In genomic region chr7:73478549-73478948, GRCh38 we compare ENCODE assay signal across 17 cellular contexts. TPM values are rescaled to one million over a fixed set of nuclear protein-coding genes. Genes with fewer than 3 reads are reported as not detected.
DNase-seq lines count a peak whose midpoint lies in the region; ATAC-seq and TF ChIP-seq lines count a peak whose summit lies in the region.
"Had no signal": no experiment of that assay in that cellular context is flagged by ENCODE, and none has a peak within 500 bp of the region (broad histone marks: within the 10 kb centered on the region; RNA-seq: fewer than 3 reads in every experiment).

No MANE protein-coding gene starts in this region.

- no peaks in the 10 kb centered on the region for H3K9me3 Mint-ChIP-seq in activated T-cell treated with anti-CD3 and anti-CD28 coated beads, Interleukin-2, amount 50 U/mL, for 72 hours
- no peaks in the 10 kb centered on the region for H3K9me3 Mint-ChIP-seq in activated T-cell treated with anti-CD3 and anti-CD28 coated beads, Interleukin-2, amount 50 U/mL, for 4 hours
- H3K9me3 Mint-ChIP-seq in natural killer cell = no peaks in the 10 kb centered on the region
- no peaks in the 10 kb centered on the region for H3K9me3 Mint-ChIP-seq in natural killer cell treated with Interleukin-12 subunit alpha and Interleukin-12 subunit beta and Interleukin-15 and Interleukin-18, amount 100 ng/mL, for 72 hours
- no peaks in the 10 kb centered on the region for H3K9me3 Mint-ChIP-seq in effector memory CD8-positive, alpha-beta T cell
- H3K9me3 Mint-ChIP-seq: CD4-positive, CD25-positive, alpha-beta regulatory T cell; H9 had no signal

- no peak for ATAC-seq in activated T-cell treated with anti-CD3 and anti-CD28 coated beads, Interleukin-2, amount 50 U/mL, for 72 hours (replicated peaks in 1 of 2)
- no peak for ATAC-seq in activated T-cell treated with anti-CD3 and anti-CD28 coated beads, Interleukin-2, amount 50 U/mL, for 4 hours
- ATAC-seq in natural killer cell = no peak
- ATAC-seq in natural killer cell treated with Interleukin-12 subunit alpha and Interleukin-12 subunit beta and Interleukin-15 and Interleukin-18, amount 100 ng/mL, for 72 hours = no peak
- ATAC-seq in effector memory CD8-positive, alpha-beta T cell (replicated peaks) = no peak
- no peak for ATAC-seq in omental fat pad (ENCODE audit: low FRiP score)

- intact Hi-C loops in natural killer cell (cut with micrococcal nuclease) = no loop called here

- H3K4me3 Mint-ChIP-seq in activated T-cell treated with anti-CD3 and anti-CD28 coated beads, Interleukin-2, amount 50 U/mL, for 72 hours = no peak overlapping the region
- no peak overlapping the region for H3K4me3 Mint-ChIP-seq in activated T-cell treated with anti-CD3 and anti-CD28 coated beads, Interleukin-2, amount 50 U/mL, for 4 hours
- H3K4me3 Mint-ChIP-seq in natural killer cell = no peak overlapping the region
- H3K4me3 Mint-ChIP-seq in natural killer cell treated with Interleukin-12 subunit alpha and Interleukin-12 subunit beta and Interleukin-15 and Interleukin-18, amount 100 ng/mL, for 72 hours = no peak overlapping the region
- H3K4me3 Mint-ChIP-seq in effector memory CD8-positive, alpha-beta T cell = no peak overlapping the region
- H3K4me3 Mint-ChIP-seq: CD4-positive, CD25-positive, alpha-beta regulatory T cell; H9 had no signal

- H3K36me3 Mint-ChIP-seq in activated T-cell treated with anti-CD3 and anti-CD28 coated beads, Interleukin-2, amount 50 U/mL, for 72 hours (ENCODE audit: insufficient read depth in 2 of 2) = peaks cover 24 to 56% of the 10 kb centered on the region in 2 donors
- peaks cover 52% of the 10 kb centered on the region for H3K36me3 Mint-ChIP-seq in activated T-cell treated with anti-CD3 and anti-CD28 coated beads, Interleukin-2, amount 50 U/mL, for 4 hours (ENCODE audit: insufficient read depth)
- peaks cover 16% of the 10 kb centered on the region for H3K36me3 Mint-ChIP-seq in natural killer cell
- H3K36me3 Mint-ChIP-seq in natural killer cell treated with Interleukin-12 subunit alpha and Interleukin-12 subunit beta and Interleukin-15 and Interleukin-18, amount 100 ng/mL, for 72 hours = peaks cover 36% of the 10 kb centered on the region
- peaks cover 73% of the 10 kb centered on the region for H3K36me3 Mint-ChIP-seq in effector memory CD8-positive, alpha-beta T cell (ENCODE audit: insufficient read depth)

- no peak for DNase-seq in activated T-cell treated with anti-CD3 and anti-CD28 coated beads, Interleukin-2, amount 50 U/mL, for 72 hours
- DNase-seq in activated T-cell treated with anti-CD3 and anti-CD28 coated beads, Interleukin-2, amount 50 U/mL, for 4 hours = no peak
- DNase-seq in natural killer cell (no peak), NCI-H748 treated with DMSO at 0.1 percent for 48 hours (lab: John Stamatoyannopoulos, UW) (no peak), omental fat pad (ENCODE audit: low spot score) (no peak), COLO668 (lab: John Stamatoyannopoulos, UW; ENCODE audit: unreplicated experiment) (no peak)
- DNase-seq in natural killer cell treated with Interleukin-12 subunit alpha and Interleukin-12 subunit beta and Interleukin-15 and Interleukin-18, amount 100 ng/mL, for 72 hours (ENCODE audit: low spot score) = no peak
- no peak for DNase-seq in effector memory CD8-positive, alpha-beta T cell
- DNase-seq: ACHN; CD4-positive, CD25-positive, alpha-beta regulatory T cell; COR-L47; DMS153; DND-41; GDM1; GOT3; H9 had no signal

- no peaks in the 10 kb centered on the region for H3K27me3 Mint-ChIP-seq in activated T-cell treated with anti-CD3 and anti-CD28 coated beads, Interleukin-2, amount 50 U/mL, for 72 hours (ENCODE audit: low read depth)
- H3K27me3 Mint-ChIP-seq in activated T-cell treated with anti-CD3 and anti-CD28 coated beads, Interleukin-2, amount 50 U/mL, for 4 hours (ENCODE audit: low read depth) = no peaks in the 10 kb centered on the region
- no peaks in the 10 kb centered on the region for H3K27me3 Mint-ChIP-seq in natural killer cell (ENCODE audit: low read depth in 2 of 2)
- no peaks in the 10 kb centered on the region for H3K27me3 Mint-ChIP-seq in natural killer cell treated with Interleukin-12 subunit alpha and Interleukin-12 subunit beta and Interleukin-15 and Interleukin-18, amount 100 ng/mL, for 72 hours
- H3K27me3 Mint-ChIP-seq in effector memory CD8-positive, alpha-beta T cell = no peaks in the 10 kb centered on the region
- H3K27me3 Mint-ChIP-seq: CD4-positive, CD25-positive, alpha-beta regulatory T cell had no signal

- peak overlapping the region; percentile 61 for H3K27ac Mint-ChIP-seq in activated T-cell treated with anti-CD3 and anti-CD28 coated beads, Interleukin-2, amount 50 U/mL, for 72 hours
- peak overlapping the region; percentile 4 to 41 for H3K27ac Mint-ChIP-seq in natural killer cell
- H3K27ac Mint-ChIP-seq in natural killer cell treated with Interleukin-12 subunit alpha and Interleukin-12 subunit beta and Interleukin-15 and Interleukin-18, amount 100 ng/mL, for 72 hours = no peak overlapping the region
- peak overlapping the region; percentile 20 to 41 for H3K27ac Mint-ChIP-seq in effector memory CD8-positive, alpha-beta T cell

- TF ChIP-seq CTCF in natural killer cell (IDR thresholded peaks at IDR 0.05) (no peak), omental fat pad (IDR thresholded peaks at IDR 0.05) (no peak)

- H3K4me1 Mint-ChIP-seq in activated T-cell treated with anti-CD3 and anti-CD28 coated beads, Interleukin-2, amount 50 U/mL, for 72 hours (ENCODE audit: low read depth) = peaks cover 20% of the 10 kb centered on the region
- peaks cover 22% of the 10 kb centered on the region for H3K4me1 Mint-ChIP-seq in activated T-cell treated with anti-CD3 and anti-CD28 coated beads, Interleukin-2, amount 50 U/mL, for 4 hours (ENCODE audit: low read depth)
- peaks cover 23 to 32% of the 10 kb centered on the region in 2 donors for H3K4me1 Mint-ChIP-seq in natural killer cell
- peaks cover 19 to 27% of the 10 kb centered on the region in 2 donors for H3K4me1 Mint-ChIP-seq in natural killer cell treated with Interleukin-12 subunit alpha and Interleukin-12 subunit beta and Interleukin-15 and Interleukin-18, amount 100 ng/mL, for 72 hours (ENCODE audit: low read depth in 2 of 2)
- peaks cover 18 to 25% of the 10 kb centered on the region in 2 donors for H3K4me1 Mint-ChIP-seq in effector memory CD8-positive, alpha-beta T cell (ENCODE audit: low read depth in 2 of 2)

RNA-seq across cellular contexts. Expression of gene BAZ1B, which starts 43.5 kb away (rescaled TPM):
- total RNA-seq in activated T-cell treated with anti-CD3 and anti-CD28 coated beads, Interleukin-2, amount 50 U/mL, for 72 hours = 100 to 1,000 TPM in 1 of 2 donors, 10 to 100 TPM in 1; 94.5 to 105 TPM
- total RNA-seq in activated T-cell treated with anti-CD3 and anti-CD28 coated beads, Interleukin-2, amount 50 U/mL, for 4 hours = 10 to 100 TPM; 86.5 to 93.5 (median 93.3) TPM
- total RNA-seq in natural killer cell (10 to 100 TPM; 50.1 to 61.9 (median 59.9) TPM), omental fat pad (10 to 100 TPM; 42.9 to 61.4 (median 54.9) TPM)
- total RNA-seq in natural killer cell treated with Interleukin-12 subunit alpha and Interleukin-12 subunit beta and Interleukin-15 and Interleukin-18, amount 100 ng/mL, for 72 hours = 100 to 1,000 TPM in 1 of 2 donors, 10 to 100 TPM in 1; 79.0 to 132 TPM

RNA-seq across cellular contexts. Expression of gene FZD9, which starts 45.0 kb away (rescaled TPM):
- under 1 TPM; 0.14 to 0.29 TPM for total RNA-seq in activated T-cell treated with anti-CD3 and anti-CD28 coated beads, Interleukin-2, amount 50 U/mL, for 72 hours
- under 1 TPM; 0.38 to 0.68 (median 0.58) TPM for total RNA-seq in activated T-cell treated with anti-CD3 and anti-CD28 coated beads, Interleukin-2, amount 50 U/mL, for 4 hours
- total RNA-seq in natural killer cell (under 1 TPM in 2 of 3 donors, not detected in 1; 0.15 to 0.25 TPM), omental fat pad (1 to 10 TPM in 1 of 4 donors, under 1 TPM in 3; 0.65 to 1.1 (median 0.94) TPM)
- under 1 TPM; 0.42 to 0.43 TPM for total RNA-seq in natural killer cell treated with Interleukin-12 subunit alpha and Interleukin-12 subunit beta and Interleukin-15 and Interleukin-18, amount 100 ng/mL, for 72 hours
- total RNA-seq: CD4-positive, CD25-positive, alpha-beta regulatory T cell; HT-29 had no signal

Comparison
In these comparisons a context has a peak if more than half of its experiments do, and no peak if none do; other contexts are left out.
1. H3K27ac Mint-ChIP-seq: peak in activated T-cell treated with anti-CD3 and anti-CD28 coated beads, Interleukin-2, amount 50 U/mL, for 72 hours (single experiment), natural killer cell (2 of 2) and effector memory CD8-positive, alpha-beta T cell (2 of 2); none in natural killer cell treated with Interleukin-12 subunit alpha and Interleukin-12 subunit beta and Interleukin-15 and Interleukin-18, amount 100 ng/mL, for 72 hours (0 of 2).